In genomic region chr19:47789811-47790210, GRCh38 we compare ENCODE assay signal across 9 cellular contexts. TPM values are rescaled to one million over a fixed set of nuclear protein-coding genes. Genes with fewer than 3 reads are reported as not detected.
"Had no signal": no experiment of that assay in that cellular context is flagged by ENCODE, and none has a peak within 500 bp of the region (broad histone marks: within the 10 kb centered on the region; RNA-seq: fewer than 3 reads in every experiment).

No MANE protein-coding gene starts in this region.

RNA-seq across cellular contexts. Expression of gene TPRX1, which starts 14.5 kb away (rescaled TPM):
- total RNA-seq: activated CD4-positive, alpha-beta memory T cell treated with anti-CD3 and anti-CD28 coated beads, Interleukin-2, amount 10 ng/mL, durations not matched to agents 7 days and 5 days; activated CD4-positive, alpha-beta T cell treated with anti-CD3 and anti-CD28 coated beads for 36 hours; activated CD8-positive, alpha-beta memory T cell treated with anti-CD3 and anti-CD28 coated beads for 36 hours; activated naive CD4-positive, alpha-beta T cell treated with anti-CD3 and anti-CD28 coated beads for 36 hours; activated T-helper 17 cell treated with anti-CD3 and anti-CD28 coated beads, Interleukin-2, amount 50 U/mL, for 72 hours; astrocyte; cardiac muscle cell; Right ventricle myocardium inferior; T-cell had no signal
- polyA plus RNA-seq: cardiac muscle cell had no signal

RNA-seq across cellular contexts. Expression of gene CRX, which starts 31.9 kb away (rescaled TPM):
- total RNA-seq: activated CD4-positive, alpha-beta memory T cell treated with anti-CD3 and anti-CD28 coated beads, Interleukin-2, amount 10 ng/mL, durations not matched to agents 7 days and 5 days; activated CD4-positive, alpha-beta T cell treated with anti-CD3 and anti-CD28 coated beads for 36 hours; activated CD8-positive, alpha-beta memory T cell treated with anti-CD3 and anti-CD28 coated beads for 36 hours; activated naive CD4-positive, alpha-beta T cell treated with anti-CD3 and anti-CD28 coated beads for 36 hours; astrocyte; Right ventricle myocardium inferior; T-cell had no signal
